22 cellular contexts compared by ENCODE assay signal in genomic region chr19:392375-392970, GRCh38. TPM values are rescaled to one million over a fixed set of nuclear protein-coding genes. Genes with fewer than 3 reads are reported as not detected.
DNase-seq lines count a peak whose midpoint lies in the region; ATAC-seq lines count a peak whose summit lies in the region.
"Had no signal": no experiment of that assay in that cellular context is flagged by ENCODE, and none has a peak within 500 bp of the region (broad histone marks: within the 10 kb centered on the region; RNA-seq: fewer than 3 reads in every experiment).

No MANE protein-coding gene starts in this region.

- DNase-seq in NCI-H748 (lab: John Stamatoyannopoulos, UW; ENCODE audit: unreplicated experiment) (peak; percentile 26), NCI-H748 treated with DMSO at 0.1 percent for 48 hours (lab: John Stamatoyannopoulos, UW) (no peak), T-helper 17 cell (no peak), memory B cell (ENCODE audit: low spot score in 2 of 2) (no peak), COLO829 (ENCODE audit: low spot score) (no peak), HuH-7 (ENCODE audit: low spot score) (no peak)
- DNase-seq: amniotic stem cell; CD8-positive, alpha-beta T cell; colonic mucosa; DMS153; effector memory CD8-positive, alpha-beta T cell; GM23248; immature natural killer cell; KG1; NCI-H69; OCI-M1 had no signal

- ATAC-seq in T-helper 17 cell (no peak), memory B cell (ENCODE audit: low read depth) (no peak), GM19452 (IDR thresholded peaks at IDR 0.05; ENCODE audit: unreplicated experiment) (no peak)
- ATAC-seq: CD8-positive, alpha-beta T cell; effector memory CD8-positive, alpha-beta T cell; mucosa of descending colon had no signal

- peak overlapping the region in 6 of 11 experiments; percentile 17 to 37 (median 30); a peak in 7 of 22 replicates for H3K4me2 ChIP-seq in BLaER1 treated with 17β-estradiol and CSF1 and Interleukin-3, amounts not matched to agents 10 nM and 100 nM
- H3K4me2 ChIP-seq: hepatocyte had no signal

- H3K4me3 ChIP-seq in BLaER1 treated with 17β-estradiol and CSF1 and Interleukin-3, amounts not matched to agents 10 nM and 100 nM = no peak overlapping the region
- H3K4me3 ChIP-seq: colonic mucosa, esophagus muscularis mucosa, GM23248, hepatocyte, mucosa of descending colon had no signal

- peaks cover 0 to 15% (median 0%) of the 10 kb centered on the region in 10 experiments; a peak in 7 of 20 replicates for H3K4me1 ChIP-seq in BLaER1 treated with 17β-estradiol and CSF1 and Interleukin-3, amounts not matched to agents 10 nM and 100 nM
- H3K4me1 ChIP-seq: colonic mucosa, esophagus muscularis mucosa had no signal

- H3K27me3 Mint-ChIP-seq in T-helper 17 cell = peaks cover 15% of the 10 kb centered on the region
- H3K27me3 Mint-ChIP-seq in memory B cell = peaks cover 3% of the 10 kb centered on the region

- no peak overlapping the region for H3K4me3 Mint-ChIP-seq in T-helper 17 cell
- H3K4me3 Mint-ChIP-seq in memory B cell = no peak overlapping the region
- H3K4me3 Mint-ChIP-seq: CD8-positive, alpha-beta T cell; effector memory CD8-positive, alpha-beta T cell; immature natural killer cell had no signal

- no peaks in the 10 kb centered on the region for H3K4me1 Mint-ChIP-seq in T-helper 17 cell
- H3K4me1 Mint-ChIP-seq in memory B cell = peaks cover 16% of the 10 kb centered on the region

- H3K9me3 Mint-ChIP-seq in memory B cell = peaks cover 19% of the 10 kb centered on the region
- H3K9me3 Mint-ChIP-seq: CD8-positive, alpha-beta T cell had no signal

- H4K20me1 ChIP-seq in BLaER1 treated with 17β-estradiol and CSF1 and Interleukin-3, amounts not matched to agents 10 nM and 100 nM = no peaks in the 10 kb centered on the region

- H3K27ac ChIP-seq in BLaER1 treated with 17β-estradiol and CSF1 and Interleukin-3, amounts not matched to agents 10 nM and 100 nM = no peak overlapping the region; a peak in 4 of 22 replicates
- H3K27ac ChIP-seq: 22Rv1, colonic mucosa, esophagus muscularis mucosa, GM23248, hepatocyte had no signal

- H3K27ac Mint-ChIP-seq in T-helper 17 cell (peak overlapping the region; percentile 1), memory B cell (peak overlapping the region; percentile 96)
- H3K27ac Mint-ChIP-seq: CD8-positive, alpha-beta T cell had no signal

- no peaks in the 10 kb centered on the region for H3K36me3 ChIP-seq in BLaER1 treated with 17β-estradiol and CSF1 and Interleukin-3, amounts not matched to agents 10 nM and 100 nM
- H3K36me3 ChIP-seq: colonic mucosa, esophagus muscularis mucosa had no signal

- H3K9ac ChIP-seq in BLaER1 treated with 17β-estradiol and CSF1 and Interleukin-3, amounts not matched to agents 10 nM and 100 nM = no peak overlapping the region
- H3K9ac ChIP-seq: GM23248 had no signal

- H3K27me3 ChIP-seq in BLaER1 treated with 17β-estradiol and CSF1 and Interleukin-3, amounts not matched to agents 10 nM and 100 nM = no peaks in the 10 kb centered on the region
- H3K27me3 ChIP-seq: colonic mucosa, hepatocyte had no signal

- H3K36me3 Mint-ChIP-seq in T-helper 17 cell (ENCODE audit: low read depth) (no peaks in the 10 kb centered on the region), memory B cell (peaks cover 12% of the 10 kb centered on the region)
- H3K36me3 Mint-ChIP-seq: CD8-positive, alpha-beta T cell; immature natural killer cell had no signal

- peaks cover 74 to 96% (median 92%) of the 10 kb centered on the region in 11 experiments for H3K9me3 ChIP-seq in BLaER1 treated with 17β-estradiol and CSF1 and Interleukin-3, amounts not matched to agents 10 nM and 100 nM (replicated peaks in 1 of 11)
- no peaks in the 10 kb centered on the region for H3K9me3 ChIP-seq in T-helper 17 cell (ENCODE audit: control insufficient read depth, low read length, poor library complexity, severe bottlenecking)
- H3K9me3 ChIP-seq: colonic mucosa, esophagus muscularis mucosa had no signal

RNA-seq across cellular contexts. Expression of gene C2CD4C, which starts 16.5 kb away (rescaled TPM):
- not detected for total RNA-seq in T-helper 17 cell
- total RNA-seq: CD8-positive, alpha-beta T cell had no signal

RNA-seq across cellular contexts. Expression of gene MIER2, which starts 47.9 kb away (rescaled TPM):
- total RNA-seq in T-helper 17 cell = 10 to 100 TPM; 13.1 to 13.8 TPM
